In the genomic region with DNA sequence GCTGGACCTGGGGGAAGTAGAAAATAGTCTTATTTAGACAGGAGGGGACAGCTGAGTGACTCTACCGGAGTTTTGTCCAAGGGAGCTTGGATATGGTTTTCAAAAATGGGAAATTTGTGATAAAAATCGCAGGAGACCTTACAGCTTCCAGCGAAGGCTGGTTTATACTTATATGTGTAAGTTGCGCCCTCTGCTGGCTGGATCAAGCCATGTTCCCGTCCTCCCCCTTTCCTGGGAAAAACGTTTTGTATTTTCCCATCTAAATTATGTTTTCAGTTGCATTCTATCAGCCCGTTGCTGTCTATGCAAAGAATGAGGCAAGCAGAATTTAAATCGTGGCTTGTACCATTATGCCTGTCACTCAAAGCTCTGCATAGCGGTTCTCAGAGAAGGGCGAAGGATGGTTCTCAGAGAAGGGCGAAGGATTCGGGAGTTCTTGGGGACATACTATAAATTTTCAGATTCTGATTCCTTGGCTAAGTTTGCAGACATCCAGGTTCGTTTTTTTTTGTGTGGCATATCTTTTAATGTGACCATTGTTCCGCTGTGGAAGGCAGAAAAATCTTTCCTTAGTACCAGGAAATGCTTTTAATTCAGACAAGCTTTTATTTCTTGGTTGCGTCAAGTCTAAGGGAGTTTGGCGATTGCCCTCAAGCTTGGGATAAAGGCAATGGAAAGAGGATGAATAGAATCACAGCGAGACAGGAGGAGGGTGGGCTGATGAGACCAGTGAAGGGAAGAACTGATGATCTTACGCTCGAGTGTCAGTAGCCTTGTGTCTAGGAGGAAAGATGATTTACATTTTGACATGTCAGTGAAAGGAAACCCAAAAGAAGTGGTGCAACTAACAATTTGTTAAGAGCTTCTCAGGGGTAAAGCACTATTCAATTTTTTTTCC, we compare ENCODE assay signal across 8 cellular contexts.
DNase-seq lines count a peak whose midpoint lies in the region; ATAC-seq and TF ChIP-seq lines count a peak whose summit lies in the region.

No MANE protein-coding gene starts in this region.

- CTCF ChIA-PET in CD4-positive, alpha-beta T cell (lab: Charles Lee): interaction anchor here (1.1 kb wide), 1 partner anchor 305 kb away, joined by 4 read pairs; no protein-coding TSS in a partner anchor

- no peaks in the 10 kb centered on the region for H3K36me3 Mint-ChIP-seq in CD4-positive, alpha-beta T cell (ENCODE audit: low read depth)
- H3K36me3 Mint-ChIP-seq in activated T-cell treated with anti-CD3 and anti-CD28 coated beads, Interleukin-2, amount 50 U/mL, for 72 hours (ENCODE audit: insufficient read depth in 2 of 2): no peaks in the 10 kb centered on the region

- H3K79me2 ChIP-seq in parathyroid adenoma: no peaks in the 10 kb centered on the region

- no peak for ATAC-seq in CD4-positive, alpha-beta T cell (ENCODE audit: poor library complexity)
- ATAC-seq in activated T-cell treated with anti-CD3 and anti-CD28 coated beads, Interleukin-2, amount 50 U/mL, for 72 hours (replicated peaks in 1 of 2): no peak
- ATAC-seq in GM19467 (IDR thresholded peaks at IDR 0.05; ENCODE audit: unreplicated experiment) (no peak), GM19023 (IDR thresholded peaks at IDR 0.05; ENCODE audit: unreplicated experiment) (no peak)

- no peak overlapping the region for H3K4me3 ChIP-seq in parathyroid adenoma (ENCODE audit: low read depth, low read length)

- intact Hi-C loops in CD4-positive, alpha-beta T cell (cut with DNase I, micrococcal nuclease): loop anchor here (1.0 to 5.0 kb wide), 4 partner anchors 305 to 772 kb away; no protein-coding TSS in a partner anchor

- H3K4me1 Mint-ChIP-seq in CD4-positive, alpha-beta T cell (ENCODE audit: low read depth): no peaks in the 10 kb centered on the region
- H3K4me1 Mint-ChIP-seq in activated T-cell treated with anti-CD3 and anti-CD28 coated beads, Interleukin-2, amount 50 U/mL, for 72 hours (ENCODE audit: low read depth): no peaks in the 10 kb centered on the region

- H3K27ac ChIP-seq in CD4-positive, alpha-beta T cell (ENCODE audit: low read depth, low read length): no peak overlapping the region
- H3K27ac ChIP-seq in parathyroid adenoma: no peak overlapping the region

- DNase-seq in CD4-positive, alpha-beta T cell: peak; percentile 0 to 36 (median 7)
- DNase-seq in HCEC 1CT (peak; percentile 8), NCI-H82 treated with DMSO at 0.1 percent for 48 hours (lab: John Stamatoyannopoulos, UW; ENCODE audit: unreplicated experiment) (peak; percentile 11), glomerular endothelial cell (ENCODE audit: extremely low read depth, low read depth, low spot score) (peak; percentile 9)
- DNase-seq in activated T-cell treated with anti-CD3 and anti-CD28 coated beads, Interleukin-2, amount 50 U/mL, for 72 hours: peak; percentile 14 to 36

- peak; percentile 51 for TF ChIP-seq CTCF in CD4-positive, alpha-beta T cell (IDR thresholded peaks at IDR 0.05)
- peak; percentile 60 for TF ChIP-seq CTCF in parathyroid adenoma (IDR thresholded peaks at IDR 0.05)

- H3K27me3 ChIP-seq in CD4-positive, alpha-beta T cell (ENCODE audit: control insufficient read depth, insufficient read depth, low read length): peaks cover 13% of the 10 kb centered on the region
- no peaks in the 10 kb centered on the region for H3K27me3 ChIP-seq in parathyroid adenoma (ENCODE audit: control insufficient read depth, insufficient read depth, low read length)

- no peaks in the 10 kb centered on the region for H3K9me3 ChIP-seq in CD4-positive, alpha-beta T cell (ENCODE audit: control insufficient read depth, low read length)
- no peaks in the 10 kb centered on the region for H3K9me3 ChIP-seq in parathyroid adenoma (ENCODE audit: control insufficient read depth, low read length)

- H3K4me1 ChIP-seq in parathyroid adenoma: no peaks in the 10 kb centered on the region

- no peak overlapping the region for H3K4me3 Mint-ChIP-seq in CD4-positive, alpha-beta T cell
- H3K4me3 Mint-ChIP-seq in activated T-cell treated with anti-CD3 and anti-CD28 coated beads, Interleukin-2, amount 50 U/mL, for 72 hours: peak overlapping the region in 1 of 2 donors; percentile 29

- no peaks in the 10 kb centered on the region for H3K9me3 Mint-ChIP-seq in CD4-positive, alpha-beta T cell
- no peaks in the 10 kb centered on the region for H3K9me3 Mint-ChIP-seq in activated T-cell treated with anti-CD3 and anti-CD28 coated beads, Interleukin-2, amount 50 U/mL, for 72 hours

- POLR2A ChIA-PET in CD4-positive, alpha-beta T cell (lab: Charles Lee): interaction anchor here (1.5 kb wide), 1 partner anchor 305 kb away, joined by 4 read pairs; no protein-coding TSS in a partner anchor

- no peak overlapping the region for H3K9ac ChIP-seq in parathyroid adenoma

- H3K4me2 ChIP-seq in parathyroid adenoma (ENCODE audit: low read length): no peak overlapping the region

- H2AFZ ChIP-seq in parathyroid adenoma: no peak overlapping the region

- no peak overlapping the region for H3K27ac Mint-ChIP-seq in CD4-positive, alpha-beta T cell
- H3K27ac Mint-ChIP-seq in activated T-cell treated with anti-CD3 and anti-CD28 coated beads, Interleukin-2, amount 50 U/mL, for 72 hours: no peak overlapping the region

- peaks cover 28% of the 10 kb centered on the region for H3K27me3 Mint-ChIP-seq in CD4-positive, alpha-beta T cell
- peaks cover 26% of the 10 kb centered on the region for H3K27me3 Mint-ChIP-seq in activated T-cell treated with anti-CD3 and anti-CD28 coated beads, Interleukin-2, amount 50 U/mL, for 72 hours (ENCODE audit: low read depth)

- H3K36me3 ChIP-seq in parathyroid adenoma (ENCODE audit: control insufficient read depth, insufficient read depth, low read length): no peaks in the 10 kb centered on the region
